Comparison of ENCODE assay signal across 15 cellular contexts in genomic region chr21:35491114-35491513, GRCh38.
"Had no signal": no experiment of that assay in that cellular context is flagged by ENCODE, and none has a peak within 500 bp of the region (broad histone marks: within the 10 kb centered on the region; RNA-seq: fewer than 3 reads in every experiment).

No MANE protein-coding gene starts in this region.

- H3K27me3 ChIP-seq: body of pancreas, sigmoid colon had no signal

- H3K27ac ChIP-seq: body of pancreas, coronary artery, sigmoid colon, suprapubic skin had no signal

- DNase-seq: activated B cell treated with CpG ODN at 0.5 μM for 24 hours; activated CD4-positive, alpha-beta T cell treated with anti-CD3 and anti-CD28 coated beads, Interleukin-2, amount 50 U/mL, for 1 hour; activated naive CD4-positive, alpha-beta T cell treated with anti-CD3 and anti-CD28 coated beads, Interleukin-2, amount 10 ng/mL, durations not matched to agents 7 days and 5 days; body of pancreas; central memory CD4-positive, alpha-beta T cell; effector memory CD4-positive, alpha-beta T cell; erythroblast; left colon; mammary epithelial cell; sigmoid colon; stimulated activated CD4-positive, alpha-beta T cell treated with anti-CD3 and anti-CD28 coated beads, Interleukin-12 subunit alpha, Interleukin-12 subunit beta, amount 100 ng/mL, for 4 hours; stimulated activated CD4-positive, alpha-beta T cell treated with anti-CD3 and anti-CD28 coated beads, Interleukin-2, amount 100 ng/mL, for 48 hours; stimulated activated naive CD8-positive, alpha-beta T cell treated with anti-CD3 and anti-CD28 coated beads, Interleukin-15, Interleukin-2, amounts not matched to agents 100 U/mL and 50 U/mL, for 24 hours had no signal

- ATAC-seq: body of pancreas; left colon; stimulated activated naive CD8-positive, alpha-beta T cell treated with anti-CD3 and anti-CD28 coated beads, Interleukin-15, Interleukin-2, amounts not matched to agents 100 U/mL and 50 U/mL, for 24 hours had no signal

- H3K4me3 ChIP-seq: body of pancreas, coronary artery, sigmoid colon, suprapubic skin had no signal

- H3K9me3 ChIP-seq: body of pancreas, suprapubic skin had no signal

- H3K4me1 ChIP-seq: body of pancreas, sigmoid colon, suprapubic skin had no signal

- H3K36me3 ChIP-seq: sigmoid colon, suprapubic skin had no signal
